Comparison of ENCODE assay signal across 20 cellular contexts in genomic region chr14:47256968-47257367, GRCh38.
"Had no signal": no experiment of that assay in that cellular context is flagged by ENCODE, and none has a peak within 500 bp of the region (broad histone marks: within the 10 kb centered on the region; RNA-seq: fewer than 3 reads in every experiment).

No MANE protein-coding gene starts in this region.

- H3K4me1 ChIP-seq: esophagus squamous epithelium, gastroesophageal sphincter, tibial artery had no signal

- H3K27ac ChIP-seq: esophagus squamous epithelium, gastroesophageal sphincter, ovary, tibial artery had no signal

- H3K4me3 Mint-ChIP-seq: naive thymus-derived CD8-positive, alpha-beta T cell; stimulated activated effector memory CD8-positive, alpha-beta T cell treated with anti-CD3 and anti-CD28 coated beads, Interleukin-12 subunit alpha, Interleukin-12 subunit beta, amount 100 ng/mL, for 72 hours had no signal

- H3K4me1 Mint-ChIP-seq: naive thymus-derived CD8-positive, alpha-beta T cell; stimulated activated effector memory CD8-positive, alpha-beta T cell treated with anti-CD3 and anti-CD28 coated beads, Interleukin-12 subunit alpha, Interleukin-12 subunit beta, amount 100 ng/mL, for 72 hours had no signal

- H3K9me3 ChIP-seq: gastroesophageal sphincter, ovary, tibial artery had no signal

- H3K4me3 ChIP-seq: esophagus squamous epithelium, gastroesophageal sphincter, mucosa of descending colon, ovary, smooth muscle cell, tibial artery had no signal

- H3K4me2 ChIP-seq: smooth muscle cell had no signal

- DNase-seq: effector memory CD4-positive, alpha-beta T cell; esophagus squamous epithelium; foreskin fibroblast; glutamatergic neuron; islet precursor cell; mammary epithelial cell; mucosa of descending colon; naive thymus-derived CD8-positive, alpha-beta T cell; nucleus accumbens; ovary; right cardiac atrium; stimulated activated CD4-positive, alpha-beta T cell treated with anti-CD3 and anti-CD28 coated beads, Interleukin-2, amount 100 ng/mL, for 48 hours; stimulated activated CD8-positive, alpha-beta memory T cell treated with anti-CD3 and anti-CD28 coated beads, Interleukin-4, amount 100 ng/mL, for 48 hours; stimulated activated naive CD8-positive, alpha-beta T cell treated with anti-CD3 and anti-CD28 coated beads, Interleukin-15, Interleukin-2, amounts not matched to agents 100 U/mL and 50 U/mL, for 24 hours; tibial artery had no signal

- H3K27me3 ChIP-seq: esophagus squamous epithelium, gastroesophageal sphincter, ovary, tibial artery had no signal

- H3K27ac Mint-ChIP-seq: naive thymus-derived CD8-positive, alpha-beta T cell; progenitor cell of endocrine pancreas; stimulated activated effector memory CD8-positive, alpha-beta T cell treated with anti-CD3 and anti-CD28 coated beads, Interleukin-12 subunit alpha, Interleukin-12 subunit beta, amount 100 ng/mL, for 72 hours had no signal

- H3K36me3 ChIP-seq: esophagus squamous epithelium, gastroesophageal sphincter, ovary, tibial artery had no signal

- ATAC-seq: gastroesophageal sphincter; left lobe of liver; mucosa of descending colon; naive thymus-derived CD8-positive, alpha-beta T cell; right cardiac atrium; stimulated activated effector memory CD8-positive, alpha-beta T cell treated with anti-CD3 and anti-CD28 coated beads, Interleukin-12 subunit alpha, Interleukin-12 subunit beta, amount 100 ng/mL, for 72 hours; stimulated activated naive CD8-positive, alpha-beta T cell treated with anti-CD3 and anti-CD28 coated beads, Interleukin-15, Interleukin-2, amounts not matched to agents 100 U/mL and 50 U/mL, for 24 hours had no signal

- H3K27me3 Mint-ChIP-seq: naive thymus-derived CD8-positive, alpha-beta T cell; progenitor cell of endocrine pancreas had no signal
